Comparison of ENCODE assay signal across 8 cellular contexts in genomic region chr15:41772720-41773331, GRCh38. TPM values are rescaled to one million over a fixed set of nuclear protein-coding genes. Genes with fewer than 3 reads are reported as not detected.
DNase-seq lines count a peak whose midpoint lies in the region; ATAC-seq and TF ChIP-seq lines count a peak whose summit lies in the region.

No MANE protein-coding gene starts in this region.

- no peaks in the 10 kb centered on the region for H3K27me3 ChIP-seq in DND-41 (ENCODE audit: insufficient read depth, low read length, poor library complexity)

- no peaks in the 10 kb centered on the region for H3K9me3 Mint-ChIP-seq in activated naive CD4-positive, alpha-beta T cell treated with anti-CD3 and anti-CD28 coated beads, Interleukin-2, amount 50 U/mL, for 72 hours
- H3K9me3 Mint-ChIP-seq in glutamatergic neuron (ENCODE audit: unreplicated experiment): peaks cover 3% of the 10 kb centered on the region

- H3K9ac ChIP-seq in DND-41 (ENCODE audit: low read depth, low read length): peak overlapping the region; percentile 73

- peak overlapping the region; percentile 95 for H3K4me2 ChIP-seq in DND-41 (ENCODE audit: insufficient read depth, low read length)

- peak overlapping the region; percentile 37 to 87 for H3K27ac Mint-ChIP-seq in activated naive CD4-positive, alpha-beta T cell treated with anti-CD3 and anti-CD28 coated beads, Interleukin-2, amount 50 U/mL, for 72 hours
- peak overlapping the region; percentile 65 for H3K27ac Mint-ChIP-seq in glutamatergic neuron (ENCODE audit: unreplicated experiment)

- no peaks in the 10 kb centered on the region for H3K36me3 Mint-ChIP-seq in activated naive CD4-positive, alpha-beta T cell treated with anti-CD3 and anti-CD28 coated beads, Interleukin-2, amount 50 U/mL, for 72 hours
- H3K36me3 Mint-ChIP-seq in glutamatergic neuron (ENCODE audit: unreplicated experiment): no peaks in the 10 kb centered on the region

- peaks cover 19% of the 10 kb centered on the region for H3K4me1 Mint-ChIP-seq in glutamatergic neuron (ENCODE audit: low read depth, unreplicated experiment)

- H3K4me3 Mint-ChIP-seq in glutamatergic neuron (ENCODE audit: unreplicated experiment): peak overlapping the region; percentile 93

- no peaks in the 10 kb centered on the region for H4K20me1 ChIP-seq in DND-41 (ENCODE audit: insufficient read depth, low read length)

- H3K9me3 ChIP-seq in DND-41 (ENCODE audit: insufficient read depth, low read length, severe bottlenecking): no peaks in the 10 kb centered on the region

- peaks cover 4% of the 10 kb centered on the region for H3K27me3 Mint-ChIP-seq in glutamatergic neuron (ENCODE audit: unreplicated experiment)

- peak overlapping the region; percentile 68 for H3K27ac ChIP-seq in DND-41 (ENCODE audit: low read length)

- peak; percentile 67 for DNase-seq in DND-41
- DNase-seq in KG1 (lab: John Stamatoyannopoulos, UW): peak; percentile 28
- peak; percentile 44 for DNase-seq in SIG-M5 (lab: John Stamatoyannopoulos, UW)
- DNase-seq in activated naive CD4-positive, alpha-beta T cell treated with anti-CD3 and anti-CD28 coated beads, Interleukin-2, amount 50 U/mL, for 72 hours (ENCODE audit: low spot score in 2 of 2): peak in 1 of 2 donors; percentile 44
- DNase-seq in glutamatergic neuron: no peak
- DNase-seq in pons (ENCODE audit: low spot score): peak; percentile 78

- H3K79me2 ChIP-seq in DND-41 (ENCODE audit: insufficient read depth, low read length): peaks cover 29% of the 10 kb centered on the region

- no peak overlapping the region for H2AFZ ChIP-seq in DND-41 (ENCODE audit: low read depth, low read length)

- H3K36me3 ChIP-seq in DND-41 (ENCODE audit: insufficient read depth, low read length): no peaks in the 10 kb centered on the region; the same call in 1 of the 2 replicates

- H3K4me3 ChIP-seq in DND-41 (ENCODE audit: low read depth in 1 of 2, low read length in 2 of 2): peak overlapping the region in 1 of 2 experiments; percentile 92; a peak in 1 of 4 replicates

- peak; percentile 88 for TF ChIP-seq CTCF in DND-41 (IDR thresholded peaks at IDR 0.05; ENCODE audit: borderline replicate concordance, extremely low read depth, low read length, poor library complexity, severe bottlenecking)
- no peak for TF ChIP-seq CTCF in glutamatergic neuron (IDR thresholded peaks at IDR 0.05; ENCODE audit: partially characterized antibody, unreplicated experiment)

- ATAC-seq in DND-41 (ENCODE audit: insufficient read depth, low read depth) (peak; percentile 32), GM19351 (IDR thresholded peaks at IDR 0.05; ENCODE audit: unreplicated experiment) (no peak), GM21717 (IDR thresholded peaks at IDR 0.05; ENCODE audit: unreplicated experiment) (no peak)
- peak in 1 of 2 donors; percentile 6 for ATAC-seq in activated naive CD4-positive, alpha-beta T cell treated with anti-CD3 and anti-CD28 coated beads, Interleukin-2, amount 50 U/mL, for 72 hours

- peaks cover 45% of the 10 kb centered on the region for H3K4me1 ChIP-seq in DND-41 (ENCODE audit: insufficient read depth, low read length)

RNA-seq across cellular contexts. Expression of gene MAPKBP1, which starts 1.5 kb away (rescaled TPM):
- total RNA-seq in activated naive CD4-positive, alpha-beta T cell treated with anti-CD3 and anti-CD28 coated beads, Interleukin-2, amount 50 U/mL, for 72 hours: 10 to 100 TPM; 31.0 to 31.3 TPM
- total RNA-seq in glutamatergic neuron (ENCODE audit: unreplicated experiment): 45.7 TPM

RNA-seq across cellular contexts. Expression of gene JMJD7, which starts 55.1 kb away (rescaled TPM):
- 10 to 100 TPM; 13.5 to 17.7 TPM for total RNA-seq in activated naive CD4-positive, alpha-beta T cell treated with anti-CD3 and anti-CD28 coated beads, Interleukin-2, amount 50 U/mL, for 72 hours
- total RNA-seq in glutamatergic neuron (ENCODE audit: unreplicated experiment): 26.6 TPM
